In the genomic region with DNA sequence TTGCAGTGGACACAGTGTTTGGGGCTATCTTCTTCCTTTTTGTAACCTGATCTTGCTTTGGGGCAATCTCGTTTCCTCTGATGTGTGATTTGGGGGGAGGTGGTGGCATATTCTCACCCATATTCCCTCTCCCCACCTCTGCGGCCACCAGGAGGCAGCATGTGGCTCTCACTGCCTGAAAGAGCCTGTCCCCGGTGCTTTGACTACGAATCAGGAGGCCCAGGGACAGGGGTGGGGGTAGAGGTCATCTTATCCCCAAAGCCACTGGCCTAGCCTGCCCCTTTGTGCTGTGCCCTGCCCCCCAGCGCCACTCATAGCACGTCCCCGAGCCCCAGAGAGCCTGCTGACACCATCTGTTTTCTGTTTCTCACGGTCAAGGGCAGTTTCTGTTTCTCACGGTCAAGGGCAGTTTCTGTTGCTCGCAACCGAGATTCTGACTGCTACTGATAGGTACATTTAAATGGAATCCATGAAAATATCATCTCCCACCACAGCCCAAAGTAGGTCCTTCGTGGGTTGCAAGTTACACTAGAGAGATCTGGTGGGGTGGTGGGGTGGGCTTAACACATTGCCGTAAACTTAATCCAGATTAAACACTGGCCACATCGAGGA, we compare ENCODE assay signal across 9 cellular contexts. TPM values are rescaled to one million over a fixed set of nuclear protein-coding genes. Genes with fewer than 3 reads are reported as not detected.
DNase-seq lines count a peak whose midpoint lies in the region; ATAC-seq and TF ChIP-seq lines count a peak whose summit lies in the region.
"Had no signal": no experiment of that assay in that cellular context is flagged by ENCODE, and none has a peak within 500 bp of the region (broad histone marks: within the 10 kb centered on the region; RNA-seq: fewer than 3 reads in every experiment).

No MANE protein-coding gene starts in this region.

- H3K27me3 ChIP-seq in mammary epithelial cell (ENCODE audit: insufficient read depth, low read length), result no peaks in the 10 kb centered on the region

- peak in 1 of 2 donors; percentile 30 for TF ChIP-seq CTCF in mammary epithelial cell (conservative IDR thresholded peaks at IDR 0.05 in 1 of 2, IDR thresholded peaks at IDR 0.05 in 1 of 2; ENCODE audit: extremely low read depth in 1 of 2, insufficient read depth in 1 of 2, low read depth in 1 of 2, low read length in 2 of 2)
- TF ChIP-seq CTCF in lower leg skin (IDR thresholded peaks at IDR 0.05), result no peak

- DNase-seq in NCI-H2171 treated with DMSO at 0.1 percent for 48 hours (lab: John Stamatoyannopoulos, UW) (peak; percentile 36), NCI-H2171 (lab: John Stamatoyannopoulos, UW) (no peak), T-helper 9 cell (peak; percentile 40), mammary epithelial cell (no peak), lower leg skin (ENCODE audit: low spot score in 2 of 2) (peak; percentile 13 to 85)
- DNase-seq in stimulated activated CD8-positive, alpha-beta memory T cell treated with anti-CD3 and anti-CD28 coated beads, Interleukin-7, amount 100 ng/mL, for 1 hour (ENCODE audit: low read depth in 2 of 2), result peak; percentile 21 to 24

- H3K36me3 ChIP-seq in mammary epithelial cell (ENCODE audit: insufficient read depth, low read length), result no peaks in the 10 kb centered on the region

- BruUV-seq in mammary epithelial cell (replicated peaks; lab: Mats Ljungman, UMichigan), result no TSS peak

- H3K4me3 ChIP-seq in mammary epithelial cell (replicated peaks in 1 of 3; ENCODE audit: insufficient read depth in 1 of 3, low read depth in 2 of 3, low read length in 3 of 3), result no peak overlapping the region
- no peak overlapping the region for H3K4me3 ChIP-seq in lower leg skin (ENCODE audit: low read depth, poor library complexity, severe bottlenecking)

- H3K79me2 ChIP-seq in mammary epithelial cell (ENCODE audit: insufficient read depth, low read length), result no peaks in the 10 kb centered on the region

- H2AFZ ChIP-seq in mammary epithelial cell (ENCODE audit: low read depth, low read length), result peak overlapping the region; percentile 44

- in situ Hi-C loops in mammary epithelial cell (cut with MboI; ENCODE audit: low sequenced_read_pairs in 2 of 2), result no loop called here

- peak; percentile 86 for ATAC-seq in HG03520 (IDR thresholded peaks at IDR 0.05; ENCODE audit: unreplicated experiment)
- ATAC-seq in esophagus mucosa, result no peak

- no peak overlapping the region for H3K4me2 ChIP-seq in mammary epithelial cell (ENCODE audit: insufficient read depth, low read depth, low read length)

- dilution Hi-C loops in mammary epithelial cell (cut with HindIII; ENCODE audit: low sequenced_read_pairs), result no loop called here

- no peak overlapping the region for H3K27ac ChIP-seq in mammary epithelial cell (ENCODE audit: insufficient read depth, low read depth, low read length)

- no peaks in the 10 kb centered on the region for H3K9me3 ChIP-seq in mammary epithelial cell (replicated peaks; ENCODE audit: insufficient read depth, low read length)

- no peaks in the 10 kb centered on the region for H4K20me1 ChIP-seq in mammary epithelial cell (ENCODE audit: insufficient read depth, low read length)

- no peak overlapping the region for H3K9ac ChIP-seq in mammary epithelial cell (ENCODE audit: insufficient read depth, low read length)

- intact Hi-C loops in mammary epithelial cell (cut with micrococcal nuclease), result no loop called here
- intact Hi-C loops in lower leg skin (cut with DNase I; ENCODE audit: low total_unique reads), result no loop called here

- CTCF ChIA-PET in mammary epithelial cell (lab: Charles Lee; ENCODE audit: low non-redundant PET), result no interaction called here

- 84% methylated on average over 13 of the region's 14 CpGs for WGBS in mammary epithelial cell (ENCODE audit: low coverage, missing lambda C conversion rate)
- 48 to 50% methylated on average over 13 to 14 of the region's 14 CpGs for WGBS in lower leg skin, 2 donors

- no peak for TF ChIP-seq POLR2A in lower leg skin (IDR thresholded peaks at IDR 0.05)

- H3K4me1 ChIP-seq in mammary epithelial cell (ENCODE audit: insufficient read depth, low read length), result no peaks in the 10 kb centered on the region

RNA-seq across cellular contexts. Expression of a gene that starts 28.2 kb away (rescaled TPM):
- 10 to 100 TPM; 16.1 to 19.5 TPM for total RNA-seq in mammary epithelial cell
- 15.3 TPM for polyA plus RNA-seq in mammary epithelial cell
- polyA minus RNA-seq in mammary epithelial cell, result 12.4 TPM
- 10 to 100 TPM; 10.9 to 26.6 (median 17.3) TPM for total RNA-seq in lower leg skin
- 5.7 TPM for total RNA-seq in esophagus mucosa

RNA-seq across cellular contexts. Expression of a gene that starts 37.5 kb away (rescaled TPM):
- not detected for total RNA-seq in mammary epithelial cell
- not detected for polyA plus RNA-seq in mammary epithelial cell
- polyA minus RNA-seq in mammary epithelial cell, result not detected
- not detected for total RNA-seq in lower leg skin
- total RNA-seq in esophagus mucosa, result not detected
- polyA plus RNA-seq: esophagus had no signal

Comparison
In these comparisons a context has a peak if more than half of its experiments do, and no peak if none do; other contexts are left out.
1. DNase-seq: peak in NCI-H2171 treated with DMSO at 0.1 percent for 48 hours (single experiment), T-helper 9 cell (single experiment), lower leg skin (2 of 2) and stimulated activated CD8-positive, alpha-beta memory T cell treated with anti-CD3 and anti-CD28 coated beads, Interleukin-7, amount 100 ng/mL, for 1 hour (2 of 2); none in NCI-H2171 (single experiment) and mammary epithelial cell (single experiment).